ENCODE assay signal across 8 cellular contexts in genomic region chr2:84882415-84882738, GRCh38. TPM values are rescaled to one million over a fixed set of nuclear protein-coding genes. Genes with fewer than 3 reads are reported as not detected.
DNase-seq lines count a peak whose midpoint lies in the region; ATAC-seq and TF ChIP-seq lines count a peak whose summit lies in the region.

No MANE protein-coding gene starts in this region.

- intact Hi-C loops in stomach (cut with DNase I; ENCODE audit: low total_unique reads), result no loop called here

- H3K4me2 ChIP-seq in fibroblast of lung (ENCODE audit: extremely low read depth, insufficient read depth, low read length), result peak overlapping the region; percentile 70

- ATAC-seq in T-helper 17 cell, result no peak
- no peak for ATAC-seq in GM19455 (IDR thresholded peaks at IDR 0.05; ENCODE audit: unreplicated experiment)

- H2AFZ ChIP-seq in fibroblast of lung (ENCODE audit: low read length), result peak overlapping the region; percentile 67

- no peak for TF ChIP-seq POLR2A in suprapubic skin (IDR thresholded peaks at IDR 0.05)
- no peak for TF ChIP-seq POLR2A in stomach (IDR thresholded peaks at IDR 0.05)

- no peak for DNase-seq in activated naive CD4-positive, alpha-beta T cell (lab: John Stamatoyannopoulos, UW)
- no peak for DNase-seq in T-helper 17 cell
- DNase-seq in fibroblast of lung (ENCODE audit: low read depth in 2 of 2), result no peak
- DNase-seq in suprapubic skin (ENCODE audit: low spot score in 2 of 2), result no peak
- DNase-seq in stomach, result no peak
- DNase-seq in NCI-H510A treated with DMSO at 0.1 percent for 48 hours (lab: John Stamatoyannopoulos, UW), result no peak

- H3K79me2 ChIP-seq in fibroblast of lung (ENCODE audit: control insufficient read depth, insufficient read depth, low read length), result no peaks in the 10 kb centered on the region

- no peak for TF ChIP-seq CTCF in fibroblast of lung (conservative IDR thresholded peaks at IDR 0.05 in 1 of 2, IDR thresholded peaks at IDR 0.05 in 1 of 2; ENCODE audit: low read depth in 1 of 2, low read length in 2 of 2)
- no peak for TF ChIP-seq CTCF in suprapubic skin (IDR thresholded peaks at IDR 0.05)
- TF ChIP-seq CTCF in stomach (IDR thresholded peaks at IDR 0.05), result no peak

- H3K4me3 ChIP-seq in fibroblast of lung (replicated peaks in 1 of 4; ENCODE audit: control extremely low read depth in 1 of 4, insufficient read depth in 1 of 4, low read depth in 3 of 4, low read length in 4 of 4), result peak overlapping the region in 2 of 4 experiments; percentile 59 to 65
- H3K4me3 ChIP-seq in suprapubic skin, result peak overlapping the region; percentile 66
- H3K4me3 ChIP-seq in stomach, result peak overlapping the region in 2 of 4 donors; percentile 61 to 76

- no peak overlapping the region for H3K27ac ChIP-seq in fibroblast of lung (ENCODE audit: insufficient read depth, low read length)
- no peak overlapping the region for H3K27ac ChIP-seq in suprapubic skin
- H3K27ac ChIP-seq in stomach, result no peak overlapping the region

- peak overlapping the region; percentile 95 for H3K4me3 Mint-ChIP-seq in activated naive CD4-positive, alpha-beta T cell treated with anti-CD3 and anti-CD28 coated beads, Interleukin-2, amount 50 U/mL, for 24 hours
- peak overlapping the region; percentile 99 for H3K4me3 Mint-ChIP-seq in T-helper 17 cell

- H4K20me1 ChIP-seq in fibroblast of lung (ENCODE audit: control insufficient read depth, extremely low read depth, insufficient read depth, low read length), result no peaks in the 10 kb centered on the region

- H3K9me3 ChIP-seq in T-helper 17 cell (ENCODE audit: control insufficient read depth, low read length, poor library complexity, severe bottlenecking) (no peaks in the 10 kb centered on the region), fibroblast of lung (ENCODE audit: control insufficient read depth, insufficient read depth, low read depth, low read length) (no peaks in the 10 kb centered on the region), suprapubic skin (no peaks in the 10 kb centered on the region), stomach (no peaks in the 10 kb centered on the region)

- H3K27me3 ChIP-seq in fibroblast of lung (ENCODE audit: control insufficient read depth, insufficient read depth, low read length), result peaks cover 5% of the 10 kb centered on the region
- peaks cover 15% of the 10 kb centered on the region for H3K27me3 ChIP-seq in suprapubic skin
- peaks cover 0 to 53% (median 17%) of the 10 kb centered on the region in 3 donors for H3K27me3 ChIP-seq in stomach

- no peak for TF ChIP-seq EP300 in suprapubic skin (IDR thresholded peaks at IDR 0.05)
- no peak for TF ChIP-seq EP300 in stomach (IDR thresholded peaks at IDR 0.05)

- H3K36me3 ChIP-seq in fibroblast of lung (ENCODE audit: control insufficient read depth, insufficient read depth, low read length) (no peaks in the 10 kb centered on the region), suprapubic skin (no peaks in the 10 kb centered on the region), stomach (no peaks in the 10 kb centered on the region)

- H3K27me3 Mint-ChIP-seq in activated naive CD4-positive, alpha-beta T cell treated with anti-CD3 and anti-CD28 coated beads, Interleukin-2, amount 50 U/mL, for 24 hours, result no peaks in the 10 kb centered on the region
- no peaks in the 10 kb centered on the region for H3K27me3 Mint-ChIP-seq in T-helper 17 cell

- peaks cover 53% of the 10 kb centered on the region for H3K4me1 Mint-ChIP-seq in activated naive CD4-positive, alpha-beta T cell treated with anti-CD3 and anti-CD28 coated beads, Interleukin-2, amount 50 U/mL, for 24 hours
- peaks cover 45% of the 10 kb centered on the region for H3K4me1 Mint-ChIP-seq in T-helper 17 cell

- H3K4me1 ChIP-seq in fibroblast of lung (ENCODE audit: control insufficient read depth, extremely low read depth, insufficient read depth, low read length) (peaks cover 2% of the 10 kb centered on the region), suprapubic skin (peaks cover 31% of the 10 kb centered on the region), stomach (peaks cover 20 to 33% (median 30%) of the 10 kb centered on the region in 4 donors)

- no peak overlapping the region for H3K9ac ChIP-seq in fibroblast of lung (ENCODE audit: insufficient read depth, low read length)

- peak overlapping the region; percentile 94 for H3K27ac Mint-ChIP-seq in activated naive CD4-positive, alpha-beta T cell treated with anti-CD3 and anti-CD28 coated beads, Interleukin-2, amount 50 U/mL, for 24 hours
- H3K27ac Mint-ChIP-seq in T-helper 17 cell, result peak overlapping the region; percentile 96

- 63% methylated on average over 3 of the region's 3 CpGs for WGBS in suprapubic skin
- WGBS in stomach, 5 donors, result 46 to 50% (median 48%) methylated on average over 3 of the region's 3 CpGs

- H3K36me3 Mint-ChIP-seq in activated naive CD4-positive, alpha-beta T cell treated with anti-CD3 and anti-CD28 coated beads, Interleukin-2, amount 50 U/mL, for 24 hours, result peaks cover 2% of the 10 kb centered on the region
- peaks cover 5% of the 10 kb centered on the region for H3K36me3 Mint-ChIP-seq in T-helper 17 cell (ENCODE audit: low read depth)

- no peaks in the 10 kb centered on the region for H3K9me3 Mint-ChIP-seq in activated naive CD4-positive, alpha-beta T cell treated with anti-CD3 and anti-CD28 coated beads, Interleukin-2, amount 50 U/mL, for 24 hours

RNA-seq across cellular contexts. Expression of gene TRABD2A, which starts 1.5 kb away (rescaled TPM):
- total RNA-seq in T-helper 17 cell, result 10 to 100 TPM; 60.5 to 93.7 TPM
- 10.8 and 14.4 TPM in 2 replicates for total RNA-seq in fibroblast of lung
- 4.4 and 9.8 TPM in 2 replicates for polyA plus RNA-seq in fibroblast of lung
- polyA plus RNA-seq in fibroblast of lung (2012), result 3.6 and 8.7 TPM in 2 replicates
- polyA minus RNA-seq in fibroblast of lung (ENCODE audit: low replicate concordance), result 1.8 and 30.6 TPM in 2 replicates
- total RNA-seq in suprapubic skin, result 1 to 10 TPM in 2 of 4 donors, under 1 TPM in 1, not detected in 1; 0.68 to 2.4 (median 1.7) TPM
- 100 to 1,000 TPM in 1 of 5 donors, 10 to 100 TPM in 1, 1 to 10 TPM in 1, under 1 TPM in 2; 0.29 to 109 (median 1.3) TPM for total RNA-seq in stomach
- under 1 TPM in 2 of 3 donors, not detected in 1; 0.48 to 0.50 TPM for polyA plus RNA-seq in stomach

RNA-seq across cellular contexts. Expression of gene TMSB10, which starts 23.1 kb away (rescaled TPM):
- total RNA-seq in T-helper 17 cell, result 1,000 to 10,000 TPM; 1,429 to 1,736 TPM
- total RNA-seq in fibroblast of lung, result 8,130 and 10,208 TPM in 2 replicates
- 7,414 and 10,645 TPM in 2 replicates for polyA plus RNA-seq in fibroblast of lung
- 9,984 and 10,031 TPM in 2 replicates for polyA plus RNA-seq in fibroblast of lung (2012)
- polyA minus RNA-seq in fibroblast of lung (ENCODE audit: low replicate concordance), result 1,198 and 1,308 TPM in 2 replicates
- 1,000 to 10,000 TPM in 2 of 4 donors, 100 to 1,000 TPM in 2; 859 to 1,108 (median 964) TPM for total RNA-seq in suprapubic skin
- total RNA-seq in stomach, result 1,000 to 10,000 TPM in 3 of 5 donors, 100 to 1,000 TPM in 2; 504 to 5,821 (median 1,954) TPM
- polyA plus RNA-seq in stomach, result 1,000 to 10,000 TPM; 1,773 to 3,520 (median 2,373) TPM
